In genomic region chr3:120741837-120742197, GRCh38 we compare ENCODE assay signal across 7 cellular contexts. TPM values are rescaled to one million over a fixed set of nuclear protein-coding genes. Genes with fewer than 3 reads are reported as not detected.
DNase-seq lines count a peak whose midpoint lies in the region; ATAC-seq, FAIRE-seq and TF ChIP-seq lines count a peak whose summit lies in the region.

No MANE protein-coding gene starts in this region.

- peaks cover 33% of the 10 kb centered on the region for H3K9me3 Mint-ChIP-seq in GM23338
- H3K9me3 Mint-ChIP-seq in naive thymus-derived CD8-positive, alpha-beta T cell: peaks cover 0 to 8% (median 0%) of the 10 kb centered on the region in 9 donors

- peaks cover 10% of the 10 kb centered on the region; the same call in 1 of the 2 replicates for H3K36me3 ChIP-seq in GM23338 (ENCODE audit: insufficient read depth)
- H3K36me3 ChIP-seq in ectodermal cell (ENCODE audit: control insufficient read depth, insufficient read depth, low read length): no peaks in the 10 kb centered on the region

- H3K9me3 ChIP-seq in ectodermal cell (ENCODE audit: control insufficient read depth, low read length): no peaks in the 10 kb centered on the region

- H3K4me2 ChIP-seq in GM23338: peak overlapping the region; percentile 75

- ATAC-seq in GM18498 (IDR thresholded peaks at IDR 0.05; ENCODE audit: unreplicated experiment) (peak; percentile 19), GM23338 (no peak)
- peak; percentile 29 to 41 for ATAC-seq in naive thymus-derived CD8-positive, alpha-beta T cell

- POLR2A ChIA-PET in naive thymus-derived CD8-positive, alpha-beta T cell (lab: Charles Lee): interaction anchor here (0.6 to 4.8 kb wide), 15 partner anchors 10 to 848 kb away, joined by 3 to 48 read pairs (median 5); partner anchors contain the start of genes LRRC58 and NDUFB4

- no peak for TF ChIP-seq CTCF in GM23338 (conservative IDR thresholded peaks at IDR 0.05; ENCODE audit: low read depth in 2 of 2)

- H3K27ac Mint-ChIP-seq in GM23338: peak overlapping the region; percentile 92
- peak overlapping the region; percentile 95 to 99 (median 98) for H3K27ac Mint-ChIP-seq in naive thymus-derived CD8-positive, alpha-beta T cell

- peaks cover 60% of the 10 kb centered on the region for H3K36me3 Mint-ChIP-seq in GM23338 (ENCODE audit: low read depth)
- peaks cover 0 to 14% (median 7%) of the 10 kb centered on the region in 3 donors for H3K36me3 Mint-ChIP-seq in naive thymus-derived CD8-positive, alpha-beta T cell

- H3K4me3 Mint-ChIP-seq in GM23338: peak overlapping the region; percentile 85
- peak overlapping the region; percentile 87 to 98 (median 95) for H3K4me3 Mint-ChIP-seq in naive thymus-derived CD8-positive, alpha-beta T cell

- 0 out of 2 replicates have a peak, but pooled peaks cover 4% of the 10 kb centered on the region for H3K9me2 ChIP-seq in GM23338 (ENCODE audit: insufficient read depth)

- peaks cover 5% of the 10 kb centered on the region; the same call in 1 of the 2 replicates for H4K20me1 ChIP-seq in GM23338 (replicated peaks; ENCODE audit: insufficient read depth)

- 19 to 20% methylated on average over 10 of the region's 10 CpGs for WGBS in ectodermal cell, 2 experiments

- H3K27me3 ChIP-seq in GM23338 (ENCODE audit: insufficient read depth) (no peaks in the 10 kb centered on the region), ectodermal cell (ENCODE audit: control insufficient read depth, insufficient read depth, low read length, poor library complexity, severe bottlenecking) (no peaks in the 10 kb centered on the region)

- H3K79me2 ChIP-seq in GM23338 (replicated peaks; ENCODE audit: insufficient read depth): peaks cover 41% of the 10 kb centered on the region

- H3K27me3 Mint-ChIP-seq in GM23338 (ENCODE audit: insufficient read depth, low read depth, poor library complexity): peaks cover 14% of the 10 kb centered on the region
- no peaks in the 10 kb centered on the region for H3K27me3 Mint-ChIP-seq in naive thymus-derived CD8-positive, alpha-beta T cell

- no peaks in the 10 kb centered on the region for H3F3A ChIP-seq in GM23338 (replicated peaks; ENCODE audit: low read depth)

- no peak overlapping the region for H2AFZ ChIP-seq in GM23338

- no peak for FAIRE-seq in RCC 7860 (lab: Jason Lieb, UNC)

- DNase-seq in GM23338 (ENCODE audit: low spot score): no peak
- DNase-seq in MV-4-11 (lab: John Stamatoyannopoulos, UW): peak; percentile 64
- no peak for DNase-seq in naive thymus-derived CD8-positive, alpha-beta T cell
- no peak for DNase-seq in RCC 7860 (ENCODE audit: low spot score)
- DNase-seq in COLO829 (ENCODE audit: low spot score): no peak

- H3K4me3 ChIP-seq in GM23338 (peak overlapping the region; percentile 75), ectodermal cell (ENCODE audit: insufficient read depth, low read depth, low read length) (peak overlapping the region; percentile 87)

- H3K27ac ChIP-seq in GM23338 (ENCODE audit: low read depth) (no peak overlapping the region; the same call in 1 of the 2 replicates), ectodermal cell (ENCODE audit: insufficient read depth, low read depth, low read length, poor library complexity, severe bottlenecking) (peak overlapping the region; percentile 96)

- peaks cover 24% of the 10 kb centered on the region for H3K4me1 Mint-ChIP-seq in GM23338
- H3K4me1 Mint-ChIP-seq in naive thymus-derived CD8-positive, alpha-beta T cell: peaks cover 24 to 49% (median 41%) of the 10 kb centered on the region in 4 donors

- H3K4me1 ChIP-seq in GM23338 (ENCODE audit: insufficient read depth): peaks cover 16% of the 10 kb centered on the region
- H3K4me1 ChIP-seq in ectodermal cell (ENCODE audit: control insufficient read depth, insufficient read depth, low read length): peaks cover 8% of the 10 kb centered on the region

TF ChIP-seq in GM23338, 12 proteins besides CTCF, POLR2A, EP300 and RAD21:
- TF ChIP-seq EZH2phosphoT487 (IDR thresholded peaks at IDR 0.05; ENCODE audit: unreplicated experiment): no peak
- TF ChIP-seq ZNF462 (CRISPR knock-in tag; IDR thresholded peaks at IDR 0.05): no peak
TF ChIP-seq in GM23338: peak in this region for 0.

RNA-seq across cellular contexts. Expression of gene RABL3, which starts 0.5 kb away (rescaled TPM):
- 9.8 and 13.1 TPM in 2 replicates for total RNA-seq in GM23338 (2014; rRNA removed; shearing (Covaris generic))
- 7.8 and 8.5 TPM in 2 replicates for polyA plus RNA-seq in GM23338 (2016; fragmentation: Nextera tagmentation; extraction: Ambion mirVana)
- 14.9 TPM for polyA plus RNA-seq in ectodermal cell (2013, experiment 1 of 4)
- polyA plus RNA-seq in ectodermal cell (2013, experiment 2 of 4): 18.9 TPM
- polyA plus RNA-seq in ectodermal cell (2013, experiment 3 of 4): 13.9 TPM
- 19.5 TPM for polyA plus RNA-seq in ectodermal cell (2013, experiment 4 of 4)
- total RNA-seq in naive thymus-derived CD8-positive, alpha-beta T cell: 10 to 100 TPM; 34.9 to 39.5 TPM
- 10 to 100 TPM; 29.5 to 41.9 (median 39.0) TPM for polyA plus RNA-seq in naive thymus-derived CD8-positive, alpha-beta T cell

RNA-seq across cellular contexts. Expression of gene GTF2E1, which starts 0.7 kb away (rescaled TPM):
- total RNA-seq in GM23338 (2014; rRNA removed; shearing (Covaris generic)): 40.9 and 69.0 TPM in 2 replicates
- 24.3 and 24.7 TPM in 2 replicates for polyA plus RNA-seq in GM23338 (2016; fragmentation: Nextera tagmentation; extraction: Ambion mirVana)
- 39.9 TPM for polyA plus RNA-seq in ectodermal cell (2013, experiment 1 of 4)
- 32.6 TPM for polyA plus RNA-seq in ectodermal cell (2013, experiment 2 of 4)
- polyA plus RNA-seq in ectodermal cell (2013, experiment 3 of 4): 26.8 TPM
- 28.6 TPM for polyA plus RNA-seq in ectodermal cell (2013, experiment 4 of 4)
- 10 to 100 TPM; 23.9 to 26.5 TPM for total RNA-seq in naive thymus-derived CD8-positive, alpha-beta T cell
- 10 to 100 TPM; 10.9 to 15.9 (median 11.5) TPM for polyA plus RNA-seq in naive thymus-derived CD8-positive, alpha-beta T cell

RNA-seq across cellular contexts. Expression of gene HGD, which starts 59.8 kb away (rescaled TPM):
- total RNA-seq in GM23338 (2014; rRNA removed; shearing (Covaris generic)): not detected in 2 replicates
- not detected in 2 replicates for polyA plus RNA-seq in GM23338 (2016; fragmentation: Nextera tagmentation; extraction: Ambion mirVana)
- not detected for polyA plus RNA-seq in ectodermal cell (2013, experiment 1 of 4)
- polyA plus RNA-seq in ectodermal cell (2013, experiment 2 of 4): 0.36 TPM
- not detected for polyA plus RNA-seq in ectodermal cell (2013, experiment 3 of 4)
- polyA plus RNA-seq in ectodermal cell (2013, experiment 4 of 4): 0.32 TPM
- 1 to 10 TPM; 3.8 to 5.5 TPM for total RNA-seq in naive thymus-derived CD8-positive, alpha-beta T cell
- not detected for polyA plus RNA-seq in naive thymus-derived CD8-positive, alpha-beta T cell
